In the genomic region with DNA sequence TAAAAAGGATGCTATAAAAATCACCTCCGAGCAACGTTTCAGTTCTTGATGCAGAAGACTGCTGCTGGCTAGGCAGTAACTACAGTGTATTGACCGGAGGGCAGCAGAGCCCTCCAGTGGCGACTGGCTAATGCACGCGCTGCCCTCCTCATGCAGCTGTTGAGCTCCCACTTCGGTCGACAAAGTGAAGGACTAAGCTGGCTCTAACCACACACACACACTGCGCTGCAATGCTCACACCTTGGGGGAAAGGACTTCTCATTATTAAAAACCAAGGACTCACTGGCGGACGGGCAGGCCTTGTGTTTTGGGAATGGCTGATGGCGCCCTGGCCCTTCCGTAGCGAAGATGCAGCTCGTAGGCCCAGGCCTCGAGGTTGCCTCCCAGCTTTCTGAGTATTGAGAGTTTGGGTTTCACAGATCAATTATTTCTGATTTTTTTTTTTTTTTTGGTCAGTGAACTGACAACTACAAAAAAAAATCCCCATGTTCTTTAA, we compare ENCODE assay signal across 8 cellular contexts.
DNase-seq lines count a peak whose midpoint lies in the region; ATAC-seq and TF ChIP-seq lines count a peak whose summit lies in the region.

No MANE protein-coding gene starts in this region.

- peaks cover 4% of the 10 kb centered on the region for H3K79me2 ChIP-seq in mammary epithelial cell (ENCODE audit: insufficient read depth, low read length)
- H3K79me2 ChIP-seq in SK-N-SH (ENCODE audit: insufficient read depth) = no peaks in the 10 kb centered on the region; the same call in 1 of the 2 replicates

- no peaks in the 10 kb centered on the region for H3K4me1 ChIP-seq in mammary epithelial cell (ENCODE audit: insufficient read depth, low read length)
- H3K4me1 ChIP-seq in SK-N-SH (ENCODE audit: control insufficient read depth in 1 of 2, insufficient read depth in 2 of 2, low read depth in 1 of 2, low read length in 1 of 2) = no peaks in the 10 kb centered on the region
- H3K4me1 ChIP-seq in upper lobe of right lung = no peaks in the 10 kb centered on the region
- peaks cover 5 to 10% of the 10 kb centered on the region in 2 donors for H3K4me1 ChIP-seq in adrenal gland (replicated peaks in 1 of 2)

- H3K9me3 ChIP-seq in mammary epithelial cell (replicated peaks; ENCODE audit: insufficient read depth, low read length) = no peaks in the 10 kb centered on the region
- no peaks in the 10 kb centered on the region for H3K9me3 ChIP-seq in SK-N-SH
- H3K9me3 ChIP-seq in upper lobe of right lung = no peaks in the 10 kb centered on the region
- H3K9me3 ChIP-seq in adrenal gland (replicated peaks in 1 of 3) = no peaks in the 10 kb centered on the region

- POLR2A ChIA-PET in SK-N-SH (lab: Yijun Ruan, JAX) = no interaction called here

- no peaks in the 10 kb centered on the region for H4K20me1 ChIP-seq in mammary epithelial cell (ENCODE audit: insufficient read depth, low read length)
- no peaks in the 10 kb centered on the region for H4K20me1 ChIP-seq in SK-N-SH (ENCODE audit: insufficient read depth)

- TF ChIP-seq CTCF in mammary epithelial cell (conservative IDR thresholded peaks at IDR 0.05 in 1 of 2, IDR thresholded peaks at IDR 0.05 in 1 of 2; ENCODE audit: extremely low read depth in 1 of 2, insufficient read depth in 1 of 2, low read depth in 1 of 2, low read length in 2 of 2) = peak in 1 of 2 donors; percentile 8
- TF ChIP-seq CTCF in SK-N-SH (IDR thresholded peaks at IDR 0.05) = peak; percentile 46
- peak; percentile 23 for TF ChIP-seq CTCF in upper lobe of right lung (IDR thresholded peaks at IDR 0.05)
- TF ChIP-seq CTCF in adrenal gland (IDR thresholded peaks at IDR 0.05) = peak in 2 of 6 experiments; percentile 28 to 29

- no peak overlapping the region for H3K4me3 ChIP-seq in mammary epithelial cell (replicated peaks in 1 of 3; ENCODE audit: insufficient read depth in 1 of 3, low read depth in 2 of 3, low read length in 3 of 3)
- H3K4me3 ChIP-seq in SK-N-SH (ENCODE audit: low read depth in 2 of 2, low read length in 1 of 2) = peak overlapping the region in 1 of 2 experiments; percentile 36; a peak in 1 of 4 replicates
- H3K4me3 ChIP-seq in upper lobe of right lung = no peak overlapping the region
- no peak overlapping the region for H3K4me3 ChIP-seq in adrenal gland

- TF ChIP-seq POLR2A in adrenal gland (IDR thresholded peaks at IDR 0.05) = no peak

- in situ Hi-C loops in T47D (cut with HindIII; ENCODE audit: low pct_unique_long_range_greater_than_20kb, low sequenced_read_pairs) (no loop called here), mammary epithelial cell (cut with MboI; ENCODE audit: low sequenced_read_pairs in 2 of 2) (no loop called here)

- no peak for TF ChIP-seq EP300 in SK-N-SH (IDR thresholded peaks at IDR 0.05; ENCODE audit: borderline replicate concordance in 1 of 2, low read depth in 1 of 2, low read length in 1 of 2)

- intact Hi-C loops in mammary epithelial cell (cut with micrococcal nuclease) (no loop called here), Right ventricle myocardium superior (cut with DNase I) (no loop called here), upper lobe of right lung (cut with DNase I) (no loop called here), adrenal gland (cut with DNase I) (no loop called here)

- H3F3A ChIP-seq in SK-N-SH (replicated peaks; ENCODE audit: insufficient read depth) = peaks cover 5% of the 10 kb centered on the region

- H3K36me3 ChIP-seq in mammary epithelial cell (ENCODE audit: insufficient read depth, low read length) (peaks cover 27% of the 10 kb centered on the region), SK-N-SH (replicated peaks in 1 of 2; ENCODE audit: control insufficient read depth in 1 of 2, insufficient read depth in 2 of 2, low read length in 1 of 2) (peaks cover 35 to 93% of the 10 kb centered on the region in 2 experiments), upper lobe of right lung (peaks cover 89% of the 10 kb centered on the region), adrenal gland (replicated peaks in 1 of 2) (peaks cover 0 to 63% of the 10 kb centered on the region in 2 donors)

- H3K27me3 ChIP-seq in mammary epithelial cell (ENCODE audit: insufficient read depth, low read length) (no peaks in the 10 kb centered on the region), SK-N-SH (ENCODE audit: insufficient read depth) (no peaks in the 10 kb centered on the region), upper lobe of right lung (no peaks in the 10 kb centered on the region), adrenal gland (no peaks in the 10 kb centered on the region)

- TF ChIP-seq RAD21 in SK-N-SH (IDR thresholded peaks at IDR 0.05; ENCODE audit: low read length) = peak; percentile 64

- no peaks in the 10 kb centered on the region for H3K9me2 ChIP-seq in SK-N-SH

- DNase-seq in T47D (ENCODE audit: low read depth in 1 of 2, low spot score in 1 of 2) (peak; percentile 50), mammary epithelial cell (no peak), SK-N-SH (peak; percentile 71), Right ventricle myocardium superior (no peak), upper lobe of right lung (no peak), adrenal gland (no peak)
- DNase-seq in activated effector memory CD4-positive, alpha-beta T cell treated with Interleukin-2 at 50 U/mL for 16 hours = no peak

- H3K4me2 ChIP-seq in mammary epithelial cell (ENCODE audit: insufficient read depth, low read depth, low read length) (no peak overlapping the region), SK-N-SH (no peak overlapping the region)

- H2AFZ ChIP-seq in mammary epithelial cell (ENCODE audit: low read depth, low read length) (no peak overlapping the region), SK-N-SH (ENCODE audit: low read depth) (no peak overlapping the region)

- no TSS peak for BruUV-seq in mammary epithelial cell (replicated peaks; lab: Mats Ljungman, UMichigan)

- CTCF ChIA-PET in mammary epithelial cell (lab: Charles Lee; ENCODE audit: low non-redundant PET) = no interaction called here
- CTCF ChIA-PET in SK-N-SH (lab: Yijun Ruan, JAX) = interaction anchor here (0.5 to 2.1 kb wide), 11 partner anchors 8 to 651 kb away, joined by 3 to 8 read pairs (median 3); no protein-coding TSS in a partner anchor

- WGBS in mammary epithelial cell (ENCODE audit: low coverage, missing lambda C conversion rate) = 81% methylated on average over 8 of the region's 16 CpGs
- WGBS in SK-N-SH (ENCODE audit: low lambda C conversion rate) = 87% methylated on average over 11 of the region's 16 CpGs
- WGBS in adrenal gland, 4 donors = 81 to 84% (median 83%) methylated on average over 16 of the region's 16 CpGs

- no peak overlapping the region for H3K27ac ChIP-seq in mammary epithelial cell (ENCODE audit: insufficient read depth, low read depth, low read length)
- no peak overlapping the region for H3K27ac ChIP-seq in SK-N-SH (ENCODE audit: low read depth in 2 of 2, low read length in 1 of 2)
- no peak overlapping the region for H3K27ac ChIP-seq in upper lobe of right lung
- no peak overlapping the region for H3K27ac ChIP-seq in adrenal gland

- H3K9ac ChIP-seq in mammary epithelial cell (ENCODE audit: insufficient read depth, low read length) (no peak overlapping the region), SK-N-SH (no peak overlapping the region)

- ATAC-seq in Right ventricle myocardium superior (ENCODE audit: poor library complexity) = peak; percentile 40
- peak; percentile 16 for ATAC-seq in upper lobe of right lung
- ATAC-seq in HG03469 (IDR thresholded peaks at IDR 0.05; ENCODE audit: unreplicated experiment) = no peak

- dilution Hi-C loops in mammary epithelial cell (cut with HindIII; ENCODE audit: low sequenced_read_pairs) = no loop called here

TF ChIP-seq in SK-N-SH, 30 proteins besides CTCF, POLR2A, EP300 and RAD21:
- TF ChIP-seq ELF1 (IDR thresholded peaks at IDR 0.05) = no peak
- peak; percentile 41 for TF ChIP-seq SMC3 (IDR thresholded peaks at IDR 0.05; ENCODE audit: low read depth, low read length)

Comparison
In these comparisons a context has a peak if more than half of its experiments do, and no peak if none do; other contexts are left out.
1. DNase-seq: peak in T47D (2 of 2) and SK-N-SH (single experiment); none in mammary epithelial cell (single experiment), Right ventricle myocardium superior (single experiment), upper lobe of right lung (single experiment), activated effector memory CD4-positive, alpha-beta T cell treated with Interleukin-2 at 50 U/mL for 16 hours (single experiment) and adrenal gland (0 of 7).